In the genomic region with DNA sequence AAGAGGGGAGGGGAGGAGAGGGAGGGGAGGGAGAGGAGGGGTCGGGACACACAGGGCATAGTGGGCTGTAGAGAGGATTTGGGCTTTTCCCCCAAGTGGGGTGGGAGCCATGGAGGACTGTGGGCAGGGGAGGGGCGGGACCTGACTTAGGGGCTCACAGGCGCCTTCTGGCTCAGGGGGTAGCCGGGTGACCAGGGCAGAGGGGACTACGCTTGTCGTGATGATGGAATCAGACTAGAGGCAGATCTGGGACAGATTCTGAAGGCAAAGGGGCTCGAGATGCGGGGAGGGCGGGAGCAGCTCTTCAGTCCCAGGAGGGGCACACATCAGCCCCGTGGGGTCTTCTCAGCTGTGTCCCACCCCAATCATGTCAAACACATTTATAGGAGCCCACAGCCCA, we compare ENCODE assay signal across 17 cellular contexts. TPM values are rescaled to one million over a fixed set of nuclear protein-coding genes. Genes with fewer than 3 reads are reported as not detected.
DNase-seq lines count a peak whose midpoint lies in the region; ATAC-seq, FAIRE-seq and TF ChIP-seq lines count a peak whose summit lies in the region.
"Had no signal": no experiment of that assay in that cellular context is flagged by ENCODE, and none has a peak within 500 bp of the region (broad histone marks: within the 10 kb centered on the region; RNA-seq: fewer than 3 reads in every experiment).

No MANE protein-coding gene starts in this region.

- H3K23ac ChIP-seq in neuronal stem cell (ENCODE audit: low read depth, low read length, poor library complexity): no peak overlapping the region

- peaks cover 31% of the 10 kb centered on the region for H3K36me3 Mint-ChIP-seq in Caco-2 (ENCODE audit: insufficient read depth, unreplicated experiment)

- DNase-seq in A549 (ENCODE audit: low read depth in 1 of 2, low spot score in 1 of 2): no peak
- DNase-seq in Caco-2: no peak
- peak; percentile 47 for DNase-seq in ecto neural progenitor cell (ENCODE audit: low spot score)
- DNase-seq in neuronal stem cell (ENCODE audit: low spot score): no peak
- no peak for DNase-seq in NCI-H1436 treated with DMSO at 0.1 percent for 48 hours (lab: John Stamatoyannopoulos, UW)
- DNase-seq in activated effector memory CD4-positive, alpha-beta T cell treated with Interleukin-2 at 50 U/mL for 16 hours: no peak
- DNase-seq in RWPE1 (ENCODE audit: low spot score): no peak
- DNase-seq: NCI-H1930, NCI-H510A treated with DMSO at 0.1 percent for 48 hours, SHP77 treated with DMSO at 0.1 percent for 48 hours, SW 1271 had no signal

- H3K27me3 ChIP-seq in Caco-2 (replicated peaks; ENCODE audit: control insufficient read depth, insufficient read depth, low read length) (no peaks in the 10 kb centered on the region), neuronal stem cell (ENCODE audit: control insufficient read depth in 3 of 3, insufficient read depth in 3 of 3, low read depth in 1 of 3, low read length in 3 of 3) (no peaks in the 10 kb centered on the region)
- H3K27me3 ChIP-seq: BLaER1 treated with 17β-estradiol and CSF1 and Interleukin-3, amounts not matched to agents 10 nM and 100 nM; MG63 had no signal

- no peak overlapping the region for H3K14ac ChIP-seq in neuronal stem cell (ENCODE audit: low read length)

- H3K79me1 ChIP-seq in neuronal stem cell (ENCODE audit: low read depth, low read length): peaks cover 4% of the 10 kb centered on the region

- BruUV-seq in Caco-2 (replicated peaks; lab: Mats Ljungman, UMichigan): no TSS peak

- 67% methylated on average over 8 of the region's 10 CpGs for WGBS in A549 (ENCODE audit: missing lambda C conversion rate)
- no CpG with 5 or more reads among the region's 10 CpGs for WGBS in neuronal stem cell (ENCODE audit: extremely low coverage in 2 of 2, insufficient read length in 2 of 2, insufficient replicate concordance in 1 of 2), 2 donors

- H3K27ac ChIP-seq in A549 (peak overlapping the region in 1 of 2 experiments; percentile 53; a peak in 1 of 6 replicates), neuronal stem cell (replicated peaks; ENCODE audit: low read length) (no peak overlapping the region), RWPE1 (no peak overlapping the region)
- H3K27ac ChIP-seq: BLaER1 treated with 17β-estradiol and CSF1 and Interleukin-3, amounts not matched to agents 10 nM and 100 nM; GM23248; KMS-11 had no signal

- H2BK5ac ChIP-seq in neuronal stem cell (ENCODE audit: low read length): no peak overlapping the region

- no peak overlapping the region for H2AFZ ChIP-seq in neuronal stem cell (ENCODE audit: low read length)
- H2AFZ ChIP-seq: GM23248 had no signal

- no peak; a peak in 1 of 6 replicates for ATAC-seq in A549

- H3K4me2 ChIP-seq in A549 (0 out of 3 replicates have a peak overlapping the region, but pooled peaks have one; percentile 8), neuronal stem cell (ENCODE audit: insufficient read depth, low read length, poor library complexity, severe bottlenecking) (no peak overlapping the region)
- H3K4me2 ChIP-seq: KMS-11 had no signal

- no peak overlapping the region for H3K4me3 ChIP-seq in A549
- no peak overlapping the region for H3K4me3 ChIP-seq in Caco-2 (ENCODE audit: low read depth, low read length)
- no peak overlapping the region for H3K4me3 ChIP-seq in neuronal stem cell (ENCODE audit: low read length in 2 of 2)
- H3K4me3 ChIP-seq: BLaER1 treated with 17β-estradiol and CSF1 and Interleukin-3, amounts not matched to agents 10 nM and 100 nM; GM23248; MG63 had no signal

- no peak overlapping the region for H2AK5ac ChIP-seq in neuronal stem cell (ENCODE audit: low read depth, low read length)

- TF ChIP-seq EP300 in A549 (IDR thresholded peaks at IDR 0.05): no peak

- no peak overlapping the region for H4K91ac ChIP-seq in neuronal stem cell (ENCODE audit: low read depth, low read length, poor library complexity)

- no peak overlapping the region for H3K4me3 Mint-ChIP-seq in Caco-2 (ENCODE audit: unreplicated experiment)

- H3K9ac ChIP-seq in neuronal stem cell (ENCODE audit: low read depth, low read length, poor library complexity): no peak overlapping the region
- H3K9ac ChIP-seq: BLaER1 treated with 17β-estradiol and CSF1 and Interleukin-3, amounts not matched to agents 10 nM and 100 nM; GM23248; KMS-11 had no signal

- no peak overlapping the region for H2BK120ac ChIP-seq in neuronal stem cell (ENCODE audit: low read depth, low read length)

- no peak for FAIRE-seq in A549 (lab: Jason Lieb, UNC)
- FAIRE-seq: GM19239, RCC 7860 had no signal

- intact Hi-C loops in Caco-2 (cut with micrococcal nuclease; ENCODE audit: unreplicated experiment): no loop called here

- peaks cover 9% of the 10 kb centered on the region for H3K4me1 Mint-ChIP-seq in Caco-2 (ENCODE audit: low read depth, unreplicated experiment)

- no peak overlapping the region for H2BK15ac ChIP-seq in neuronal stem cell (ENCODE audit: low read length)

- no peak overlapping the region for H4K8ac ChIP-seq in neuronal stem cell (ENCODE audit: low read depth, low read length)

- POLR2A ChIA-PET in A549 (lab: Yijun Ruan, JAX) (interaction anchor here (2.5 kb wide), 1 partner anchor 62 kb away, joined by 11 read pairs; no protein-coding TSS in a partner anchor), Caco-2 (lab: Charles Lee) (no interaction called here), RWPE1 (lab: Yijun Ruan, JAX; ENCODE audit: low non-redundant PET) (no interaction called here)

- no peaks in the 10 kb centered on the region for H3K27me3 Mint-ChIP-seq in Caco-2 (ENCODE audit: insufficient read depth, unreplicated experiment)

- peak overlapping the region; percentile 5 for H3K27ac Mint-ChIP-seq in Caco-2 (ENCODE audit: unreplicated experiment)

- H2BK12ac ChIP-seq in neuronal stem cell (ENCODE audit: low read length): no peak overlapping the region

- TF ChIP-seq RAD21 in A549 (conservative IDR thresholded peaks at IDR 0.05 in 1 of 2, IDR thresholded peaks at IDR 0.05 in 1 of 2): no peak

- no peak for TF ChIP-seq CTCF in A549 (IDR thresholded peaks at IDR 0.05)
- no peak for TF ChIP-seq CTCF in Caco-2 (IDR thresholded peaks at IDR 0.05; ENCODE audit: insufficient read depth in 1 of 2, low read depth in 1 of 2, low read length in 1 of 2, severe bottlenecking in 1 of 2, unreplicated experiment in 1 of 2)
- TF ChIP-seq CTCF in RWPE1 (conservative IDR thresholded peaks at IDR 0.05; ENCODE audit: low read depth): no peak

- H3K9me3 Mint-ChIP-seq in Caco-2 (ENCODE audit: unreplicated experiment): no peaks in the 10 kb centered on the region

- peak overlapping the region; percentile 74 for H3K18ac ChIP-seq in neuronal stem cell (ENCODE audit: low read length)

- H3K36me3 ChIP-seq in Caco-2 (ENCODE audit: control insufficient read depth, insufficient read depth, low read length): no peaks in the 10 kb centered on the region
- peaks cover under 1% of the 10 kb centered on the region in 2 donors for H3K36me3 ChIP-seq in neuronal stem cell (replicated peaks in 1 of 2; ENCODE audit: control insufficient read depth in 2 of 2, insufficient read depth in 2 of 2, low read length in 2 of 2)
- H3K36me3 ChIP-seq: MG63 had no signal

- no peak overlapping the region for H3K4ac ChIP-seq in neuronal stem cell (ENCODE audit: low read length)

- no peaks in the 10 kb centered on the region for H3K9me3 ChIP-seq in A549
- H3K9me3 ChIP-seq in Caco-2: no peaks in the 10 kb centered on the region
- H3K9me3 ChIP-seq in neuronal stem cell (replicated peaks in 1 of 2; ENCODE audit: control insufficient read depth in 2 of 2, insufficient read depth in 1 of 2, low read depth in 1 of 2, low read length in 2 of 2): no peaks in the 10 kb centered on the region
- H3K9me3 ChIP-seq: BLaER1 treated with 17β-estradiol and CSF1 and Interleukin-3, amounts not matched to agents 10 nM and 100 nM; MG63 had no signal

- CTCF ChIA-PET in A549 (lab: Yijun Ruan, JAX) (interaction anchor here (1.0 to 5.5 kb wide), 6 partner anchors 44 to 117 kb away, joined by 3 to 56 read pairs (median 12); a partner anchor contains a TSS), Caco-2 (lab: Charles Lee) (interaction anchor here (1.1 to 2.3 kb wide), 2 partner anchors 14 to 86 kb away, joined by 3 to 19 read pairs; a partner anchor contains a TSS), RWPE1 (lab: Yijun Ruan, JAX) (interaction anchor here (2.2 kb wide), 1 partner anchor 86 kb away, joined by 9 read pairs; no protein-coding TSS in a partner anchor)

- 0 out of 3 replicates have a peak, but pooled peaks cover 3% of the 10 kb centered on the region for H3K4me1 ChIP-seq in A549
- H3K4me1 ChIP-seq in Caco-2: peaks cover 5% of the 10 kb centered on the region; the same call in 1 of the 2 replicates
- H3K4me1 ChIP-seq in neuronal stem cell (ENCODE audit: control insufficient read depth in 2 of 2, insufficient read depth in 1 of 2, low read depth in 1 of 2, low read length in 2 of 2): peaks cover 3 to 5% of the 10 kb centered on the region in 2 donors

- no peak for TF ChIP-seq POLR2A in A549 (IDR thresholded peaks at IDR 0.05; ENCODE audit: low read length)

RNA-seq across cellular contexts. Expression of a gene that starts 13.5 kb away (rescaled TPM):
- polyA plus RNA-seq in A549 (2011; rRNA removed) (75.0 and 98.5 TPM in 2 replicates), A549 (2017; fragmentation: RNase III; extraction: RNeasy Plus Mini Kit Qiagen cat#74134 plus additional on column Dnase treatment) (170 to 173 TPM (median 171 TPM) in 3 replicates)
- polyA plus RNA-seq in A549 (2012; cell fraction: cytosol; rRNA removed): 546 and 604 TPM in 2 replicates
- 406 and 515 TPM in 2 replicates for polyA plus RNA-seq in A549 (2012; cell fraction: nucleus; rRNA removed)
- 8.8 and 13.7 TPM in 2 replicates for polyA minus RNA-seq in A549 (2011; rRNA and poly(A)+ RNA removed)
- 272 and 274 TPM in 2 replicates for total RNA-seq in Caco-2 (2022)
- 244 TPM for polyA plus RNA-seq in neuronal stem cell (2013, experiment 1 of 2)
- 235 TPM for polyA plus RNA-seq in neuronal stem cell (2013, experiment 2 of 2)

RNA-seq across cellular contexts. Expression of a gene that starts 14.6 kb away (rescaled TPM):
- polyA plus RNA-seq in A549 (2011; rRNA removed): 1.1 and 1.5 TPM in 2 replicates
- 0.73 and 1.0 TPM in 2 replicates for polyA plus RNA-seq in A549 (2012; cell fraction: cytosol; rRNA removed)
- polyA plus RNA-seq in A549 (2012; cell fraction: nucleus; rRNA removed): 3.3 and 3.7 TPM in 2 replicates
- 0.79 to 1.6 TPM (median 1.4 TPM) in 3 replicates for polyA plus RNA-seq in A549 (2017; fragmentation: RNase III; extraction: RNeasy Plus Mini Kit Qiagen cat#74134 plus additional on column Dnase treatment)
- 1.1 and 1.2 TPM in 2 replicates for polyA minus RNA-seq in A549 (2011; rRNA and poly(A)+ RNA removed)
- 4.7 and 4.8 TPM in 2 replicates for total RNA-seq in Caco-2 (2022)
- polyA plus RNA-seq in neuronal stem cell (2013, experiment 1 of 2): 2.7 TPM
- 2.4 TPM for polyA plus RNA-seq in neuronal stem cell (2013, experiment 2 of 2)

RNA-seq across cellular contexts. Expression of a gene that starts 19.8 kb away (rescaled TPM):
- polyA plus RNA-seq in A549 (2011; rRNA removed) (0.04 TPM in 1 of 2 replicates, not detected in the other), A549 (2017; fragmentation: RNase III; extraction: RNeasy Plus Mini Kit Qiagen cat#74134 plus additional on column Dnase treatment) (not detected in 3 replicates)
- 0.01 TPM in 1 of 2 replicates, not detected in the other for polyA plus RNA-seq in A549 (2012; cell fraction: cytosol; rRNA removed)
- polyA plus RNA-seq in A549 (2012; cell fraction: nucleus; rRNA removed): 0.02 TPM in 1 of 2 replicates, not detected in the other
- polyA minus RNA-seq in A549 (2011; rRNA and poly(A)+ RNA removed): 0.08 TPM in 1 of 2 replicates, not detected in the other
- not detected in 2 replicates for total RNA-seq in Caco-2 (2022)
- 0.38 TPM for polyA plus RNA-seq in neuronal stem cell (2013, experiment 1 of 2)
- polyA plus RNA-seq in neuronal stem cell (2013, experiment 2 of 2): 0.39 TPM
- total RNA-seq: GM23248 had no signal
- polyA plus RNA-seq: GM23248 had no signal

RNA-seq across cellular contexts. Expression of a gene that starts 24.0 kb away (rescaled TPM):
- polyA plus RNA-seq in A549 (2011; rRNA removed): 1.2 and 1.4 TPM in 2 replicates
- 1.3 and 1.7 TPM in 2 replicates for polyA plus RNA-seq in A549 (2012; cell fraction: cytosol; rRNA removed)
- 9.3 and 9.4 TPM in 2 replicates for polyA plus RNA-seq in A549 (2012; cell fraction: nucleus; rRNA removed)
- polyA plus RNA-seq in A549 (2017; fragmentation: RNase III; extraction: RNeasy Plus Mini Kit Qiagen cat#74134 plus additional on column Dnase treatment): 1.5 to 2.0 TPM (median 1.7 TPM) in 3 replicates
- polyA minus RNA-seq in A549 (2011; rRNA and poly(A)+ RNA removed): 0.50 and 0.97 TPM in 2 replicates
- total RNA-seq in Caco-2 (2022): 5.8 and 7.2 TPM in 2 replicates
- 3.0 TPM for polyA plus RNA-seq in neuronal stem cell (2013, experiment 1 of 2)
- 3.0 TPM for polyA plus RNA-seq in neuronal stem cell (2013, experiment 2 of 2)

RNA-seq across cellular contexts. Expression of a gene that starts 38.9 kb away (rescaled TPM):
- polyA plus RNA-seq in A549 (2011; rRNA removed): 0.09 and 0.20 TPM in 2 replicates
- 0.03 and 0.04 TPM in 2 replicates for polyA plus RNA-seq in A549 (2012; cell fraction: cytosol; rRNA removed)
- 0.20 and 0.59 TPM in 2 replicates for polyA plus RNA-seq in A549 (2012; cell fraction: nucleus; rRNA removed)
- 0.09 TPM in 1 of 3 replicates, not detected in the others for polyA plus RNA-seq in A549 (2017; fragmentation: RNase III; extraction: RNeasy Plus Mini Kit Qiagen cat#74134 plus additional on column Dnase treatment)
- polyA minus RNA-seq in A549 (2011; rRNA and poly(A)+ RNA removed): not detected in 2 replicates
- total RNA-seq in Caco-2 (2022): 0.26 and 0.34 TPM in 2 replicates
- polyA plus RNA-seq in neuronal stem cell (2013, experiment 1 of 2): 1.4 TPM
- polyA plus RNA-seq in neuronal stem cell (2013, experiment 2 of 2): 1.3 TPM
- total RNA-seq: GM23248 had no signal
- polyA plus RNA-seq: GM23248 had no signal
